1 cellular context compared by ENCODE assay signal in the genomic region with DNA sequence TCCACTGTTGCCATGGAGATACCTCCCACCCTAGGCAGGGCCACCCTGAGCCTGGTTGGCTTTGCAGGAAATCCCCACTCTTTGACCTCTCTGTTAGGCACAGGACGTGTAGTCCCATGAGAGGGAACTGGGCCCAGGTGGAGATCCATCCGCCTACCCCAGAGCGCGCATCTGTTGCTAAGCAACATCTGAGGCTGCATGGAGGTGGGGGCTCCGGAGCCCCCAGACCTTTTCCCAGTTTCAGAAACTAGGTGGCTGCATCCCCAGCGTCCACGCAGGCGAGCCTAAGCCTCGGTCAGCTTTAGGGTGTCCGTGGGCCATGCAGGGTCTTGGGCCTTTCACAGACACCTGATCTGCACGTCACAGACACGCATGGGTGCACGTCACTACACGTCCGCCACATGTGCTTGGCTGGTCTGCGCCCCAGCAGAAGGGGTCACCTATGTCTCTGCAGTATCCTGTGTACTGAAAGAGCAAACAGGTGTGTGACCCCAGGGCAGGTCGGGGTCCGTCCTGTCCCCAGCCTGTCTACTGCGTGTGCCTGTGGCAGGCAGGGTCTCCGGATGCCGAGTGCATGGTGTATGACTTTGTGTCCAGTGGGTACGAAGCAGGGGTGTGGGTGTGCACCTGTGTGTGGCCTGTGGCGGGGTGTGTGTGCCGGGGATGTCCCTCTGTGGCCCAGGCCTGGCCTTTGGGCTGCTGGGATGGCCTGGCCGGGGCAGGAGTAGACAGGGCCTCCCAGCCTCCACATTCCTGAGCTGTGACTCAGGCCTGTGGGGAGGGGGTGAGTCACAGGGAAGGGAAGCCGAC.
TF ChIP-seq lines count a peak whose summit lies in the region.

No MANE protein-coding gene starts in this region.

TF ChIP-seq in HepG2, 621 proteins besides CTCF, POLR2A, EP300 and RAD21 (continued from another document):
- TF ChIP-seq SNAI1 (CRISPR knock-in tag; IDR thresholded peaks at IDR 0.05; ENCODE audit: borderline replicate concordance) (no peak), CBX2 (IDR thresholded peaks at IDR 0.05; ENCODE audit: low read depth, low read length) (no peak), CBX2 (CRISPR knock-in tag; IDR thresholded peaks at IDR 0.05; ENCODE audit: low read depth) (no peak), ZFP36L1 (CRISPR knock-in tag; IDR thresholded peaks at IDR 0.05) (no peak), SP4 (CRISPR knock-in tag; IDR thresholded peaks at IDR 0.05) (peak; percentile 69)
